Comparison of ENCODE assay signal across 8 cellular contexts in genomic region chr1:152047607-152047953, GRCh38. TPM values are rescaled to one million over a fixed set of nuclear protein-coding genes. Genes with fewer than 3 reads are reported as not detected.
DNase-seq lines count a peak whose midpoint lies in the region; FAIRE-seq and TF ChIP-seq lines count a peak whose summit lies in the region.

No MANE protein-coding gene starts in this region.

- H3K27ac Mint-ChIP-seq in CD14-positive monocyte (peak overlapping the region; percentile 100), astrocyte (ENCODE audit: unreplicated experiment) (peak overlapping the region; percentile 99)

- H3K27me3 ChIP-seq in HUES64 (ENCODE audit: insufficient read depth, low read length) = no peaks in the 10 kb centered on the region; the same call in 1 of the 2 replicates
- H3K27me3 ChIP-seq in astrocyte (ENCODE audit: insufficient read depth, low read length) = peaks cover under 1% of the 10 kb centered on the region

- TF ChIP-seq CTCF in CD14-positive monocyte (IDR thresholded peaks at IDR 0.05) (no peak), astrocyte (IDR thresholded peaks at IDR 0.05; ENCODE audit: insufficient read depth, low read depth, low read length) (no peak)

- peak overlapping the region; percentile 81 for H3K4me2 ChIP-seq in astrocyte (ENCODE audit: low read length)

- peaks cover 38% of the 10 kb centered on the region for H3K4me1 ChIP-seq in HUES64 (ENCODE audit: insufficient read depth, low read length)
- H3K4me1 ChIP-seq in astrocyte (ENCODE audit: insufficient read depth, low read length) = peaks cover 18% of the 10 kb centered on the region

- H3K4me3 Mint-ChIP-seq in CD14-positive monocyte (peak overlapping the region; percentile 74 to 91), astrocyte (ENCODE audit: unreplicated experiment) (peak overlapping the region; percentile 77)

- peak overlapping the region; percentile 64 for H2AFZ ChIP-seq in astrocyte (ENCODE audit: low read depth, low read length)

- H3K4me3 ChIP-seq in HUES64 (ENCODE audit: low read length) (peak overlapping the region; percentile 32; the same call in 1 of the 2 replicates), astrocyte (ENCODE audit: insufficient read depth, low read depth, low read length) (peak overlapping the region; percentile 34)

- H3K79me2 ChIP-seq in astrocyte (ENCODE audit: insufficient read depth, low read length) = no peaks in the 10 kb centered on the region

- H3K9ac ChIP-seq in HUES64 (ENCODE audit: low read depth, low read length) = peak overlapping the region; percentile 58; the same call in 1 of the 2 replicates
- H3K9ac ChIP-seq in astrocyte (ENCODE audit: low read length) = peak overlapping the region; percentile 79

- H3K36me3 Mint-ChIP-seq in CD14-positive monocyte = peaks cover 0 to 4% of the 10 kb centered on the region in 2 donors
- no peaks in the 10 kb centered on the region for H3K36me3 Mint-ChIP-seq in astrocyte (ENCODE audit: low read depth, unreplicated experiment)

- WGBS in HUES64 = 37% methylated on average over 5 of the region's 5 CpGs

- H3K4me1 Mint-ChIP-seq in CD14-positive monocyte (peaks cover 69% of the 10 kb centered on the region), astrocyte (ENCODE audit: low read depth, unreplicated experiment) (peaks cover 13% of the 10 kb centered on the region)

- peaks cover 0 to under 1% (median under 1%) of the 10 kb centered on the region in 3 donors for H3K27me3 Mint-ChIP-seq in CD14-positive monocyte (ENCODE audit: low read depth in 3 of 3)
- H3K27me3 Mint-ChIP-seq in astrocyte (ENCODE audit: low read depth, unreplicated experiment) = peaks cover under 1% of the 10 kb centered on the region

- intact Hi-C loops in CD14-positive monocyte (cut with micrococcal nuclease) = loop anchor here (5.0 kb wide), 2 partner anchors 100 to 1520 kb away; partner anchors contain the start of gene S100A2 (in 1 of the 2)

- H3K9me3 Mint-ChIP-seq in CD14-positive monocyte (peaks cover 0 to 3% (median 0%) of the 10 kb centered on the region in 7 donors), astrocyte (ENCODE audit: unreplicated experiment) (no peaks in the 10 kb centered on the region)

- DNase-seq in CD14-positive monocyte (ENCODE audit: low spot score) = peak; percentile 64
- peak; percentile 87 for DNase-seq in astrocyte (ENCODE audit: low read depth)
- DNase-seq in kidney tubule cell (ENCODE audit: low spot score) = peak; percentile 95
- DNase-seq in NCI-H1436 treated with DMSO at 0.1 percent for 48 hours (lab: John Stamatoyannopoulos, UW) = no peak
- no peak for DNase-seq in NCI-H1930 (lab: John Stamatoyannopoulos, UW)
- DNase-seq in NCI-H226 = no peak

- no peaks in the 10 kb centered on the region for H4K20me1 ChIP-seq in astrocyte (ENCODE audit: insufficient read depth, low read length)

- H3K36me3 ChIP-seq in HUES64 (ENCODE audit: insufficient read depth, low read length) (no peaks in the 10 kb centered on the region), astrocyte (ENCODE audit: insufficient read depth, low read length) (no peaks in the 10 kb centered on the region)

- H3K27ac ChIP-seq in HUES64 (ENCODE audit: low read depth, low read length) (peak overlapping the region; percentile 85), astrocyte (ENCODE audit: low read depth, low read length) (peak overlapping the region; percentile 93), temporal lobe (ENCODE audit: low read depth, low read length) (peak overlapping the region; percentile 62)

- no peak for FAIRE-seq in astrocyte (lab: Jason Lieb, UNC)

- no peaks in the 10 kb centered on the region for H3K9me3 ChIP-seq in HUES64 (ENCODE audit: insufficient read depth, low read depth, low read length)
- no peaks in the 10 kb centered on the region for H3K9me3 ChIP-seq in astrocyte (ENCODE audit: insufficient read depth, low read depth, low read length)

RNA-seq across cellular contexts. Expression of gene S100A11, which starts 10.8 kb away (rescaled TPM):
- polyA plus RNA-seq in CD14-positive monocyte = 1,000 to 10,000 TPM; 2,621 to 3,364 TPM
- polyA plus RNA-seq in HUES64 (2013, experiment 1 of 2) = 260 TPM
- polyA plus RNA-seq in HUES64 (2013, experiment 2 of 2) = 289 TPM
- total RNA-seq in astrocyte (1,415 and 1,482 TPM in 2 replicates), temporal lobe (1.2 TPM)

RNA-seq across cellular contexts. Expression of gene TCHHL1, which starts 41.3 kb away (rescaled TPM):
- polyA plus RNA-seq in CD14-positive monocyte = not detected
- not detected for polyA plus RNA-seq in HUES64 (2013, experiment 1 of 2)
- polyA plus RNA-seq in HUES64 (2013, experiment 2 of 2) = not detected
- total RNA-seq in astrocyte (not detected in 2 replicates), temporal lobe (not detected)

RNA-seq across cellular contexts. Expression of gene S100A10, which starts 53.9 kb away (rescaled TPM):
- polyA plus RNA-seq in CD14-positive monocyte = 1,000 to 10,000 TPM; 2,129 to 2,138 TPM
- polyA plus RNA-seq in HUES64 (2013, experiment 1 of 2) = 105 TPM
- polyA plus RNA-seq in HUES64 (2013, experiment 2 of 2) = 117 TPM
- total RNA-seq in astrocyte (1,137 and 1,257 TPM in 2 replicates), temporal lobe (3.9 TPM)

Comparison
In these comparisons a context has a peak if more than half of its experiments do, and no peak if none do; other contexts are left out.
1. DNase-seq: peak in CD14-positive monocyte (single experiment), astrocyte (single experiment) and kidney tubule cell (single experiment); none in NCI-H1436 treated with DMSO at 0.1 percent for 48 hours (single experiment), NCI-H1930 (0 of 2) and NCI-H226 (single experiment).
2. RNA of gene S100A11, which starts 10.8 kb away (total RNA-seq): 1,415 to 1,482 TPM in astrocyte; 1.2 TPM in temporal lobe (single experiment); every median in the first group is over 100 times any median in the second.
3. RNA of gene S100A10, which starts 53.9 kb away (total RNA-seq): 1,137 to 1,257 TPM in astrocyte; 3.9 TPM in temporal lobe (single experiment); every median in the first group is over 100 times any median in the second.
4. Peak in every context shown above with its lines, with median percentiles within 50 percentile points of each other: H3K27ac ChIP-seq.